1 cellular context compared by ENCODE assay signal in genomic region chr4:39609454-39609911, GRCh38.
TF ChIP-seq lines count a peak whose summit lies in the region.

No MANE protein-coding gene starts in this region.

TF ChIP-seq in GM12878, 131 proteins besides CTCF, POLR2A, EP300 and RAD21 (continued from another document):
- TF ChIP-seq HSF1 (IDR thresholded peaks at IDR 0.05; ENCODE audit: low read depth, low read length) (no peak), EED (IDR thresholded peaks at IDR 0.05; ENCODE audit: low read depth) (peak; percentile 94), PAX5 (IDR thresholded peaks at IDR 0.05; ENCODE audit: borderline replicate concordance, low read depth, low read length) (peak; percentile 93), SP1 (IDR thresholded peaks at IDR 0.05; ENCODE audit: low read depth, low read length) (peak; percentile 81), KDM1A (IDR thresholded peaks at IDR 0.05; ENCODE audit: borderline replicate concordance) (no peak), TBL1XR1 (IDR thresholded peaks at IDR 0.05; ENCODE audit: low read depth, low read length) (peak; percentile 92), IRF5 (IDR thresholded peaks at IDR 0.05; ENCODE audit: borderline replicate concordance) (no peak), MEF2B (IDR thresholded peaks at IDR 0.05; ENCODE audit: partially characterized antibody, poor library complexity, severe bottlenecking) (peak; percentile 92), ZBTB40 (IDR thresholded peaks at IDR 0.05; ENCODE audit: borderline replicate concordance) (no peak), PBX3 (IDR thresholded peaks at IDR 0.05; ENCODE audit: insufficient replicate concordance, low read depth, low read length) (no peak), SIX5 (IDR thresholded peaks at IDR 0.05; ENCODE audit: low read depth, low read length, severe bottlenecking) (peak; percentile 14), RELB (IDR thresholded peaks at IDR 0.05; ENCODE audit: low read depth) (peak; percentile 100), GABPA (IDR thresholded peaks at IDR 0.05; ENCODE audit: low read depth) (peak; percentile 52; the same call in 1 of the 2 replicates), MXI1 (IDR thresholded peaks at IDR 0.05; ENCODE audit: low read depth, low read length) (no peak), SPI1 (IDR thresholded peaks at IDR 0.05; ENCODE audit: borderline replicate concordance, insufficient read depth, low read depth, low read length) (peak; percentile 96), GATAD2B (conservative IDR thresholded peaks at IDR 0.05; ENCODE audit: low read depth) (peak; percentile 97), CREB1 (IDR thresholded peaks at IDR 0.05; ENCODE audit: low read depth) (peak; percentile 91), NKRF (conservative IDR thresholded peaks at IDR 0.05) (peak; percentile 52; the same call in 1 of the 2 replicates), SREBF2 (IDR thresholded peaks at IDR 0.05; ENCODE audit: low read length) (no peak), ETV6 (conservative IDR thresholded peaks at IDR 0.05 in 1 of 2, IDR thresholded peaks at IDR 0.05 in 1 of 2; ENCODE audit: borderline replicate concordance in 1 of 2, low read depth in 1 of 2) (peak in 1 of 2 experiments; percentile 89; a peak in 2 of 4 replicates), MYC (IDR thresholded peaks at IDR 0.05; ENCODE audit: insufficient read depth, insufficient read length, insufficient replicate concordance, low read length, severe bottlenecking) (no peak), BHLHE40 (IDR thresholded peaks at IDR 0.05; ENCODE audit: borderline replicate concordance in 1 of 2, low read depth in 2 of 2, low read length in 1 of 2) (peak; percentile 74 to 84), MTA3 (IDR thresholded peaks at IDR 0.05; ENCODE audit: borderline replicate concordance, low read length) (peak; percentile 93), JUNB (IDR thresholded peaks at IDR 0.05) (peak; percentile 97), NR2F1 (conservative IDR thresholded peaks at IDR 0.05) (peak; percentile 100), BCL3 (IDR thresholded peaks at IDR 0.05; ENCODE audit: borderline replicate concordance, insufficient read depth, low read depth, low read length, poor library complexity, severe bottlenecking) (peak; percentile 83)
